3 cellular contexts compared by ENCODE assay signal in genomic region chr14:51253880-51254279, GRCh38.
TF ChIP-seq lines count a peak whose summit lies in the region.

No MANE protein-coding gene starts in this region.

TF ChIP-seq in HepG2, 621 proteins besides CTCF, POLR2A, EP300 and RAD21:
- TF ChIP-seq MAFF (IDR thresholded peaks at IDR 0.05; ENCODE audit: low read depth, low read length) (peak; percentile 30; the same call in 1 of the 2 replicates), MAFK (conservative IDR thresholded peaks at IDR 0.05 in 1 of 2, IDR thresholded peaks at IDR 0.05 in 1 of 2; ENCODE audit: low read length in 2 of 2) (peak in 1 of 2 experiments; percentile 61; a peak in 3 of 4 replicates), HNRNPK (IDR thresholded peaks at IDR 0.05; ENCODE audit: low read depth, low read length, poor library complexity, severe bottlenecking) (no peak)

TF ChIP-seq in IMR-90, 13 proteins besides CTCF, POLR2A, EP300 and RAD21:
- no peak for TF ChIP-seq RCOR1 (IDR thresholded peaks at IDR 0.05; ENCODE audit: insufficient replicate concordance, low read length)
- peak; percentile 33; the same call in 1 of the 2 replicates for TF ChIP-seq MAFK (IDR thresholded peaks at IDR 0.05; ENCODE audit: low read depth, low read length)
- TF ChIP-seq USF2 (IDR thresholded peaks at IDR 0.05; ENCODE audit: low read depth, low read length) = no peak
- no peak for TF ChIP-seq MXI1 (IDR thresholded peaks at IDR 0.05; ENCODE audit: borderline replicate concordance, low read depth, low read length)
- TF ChIP-seq FOS (IDR thresholded peaks at IDR 0.05; ENCODE audit: low read depth, low read length) = no peak

TF ChIP-seq in K562, 482 proteins besides CTCF, POLR2A, EP300 and RAD21:
- no peak for TF ChIP-seq FOXA1 (IDR thresholded peaks at IDR 0.05; ENCODE audit: borderline replicate concordance)
- TF ChIP-seq ILK (tag; IDR thresholded peaks at IDR 0.05; ENCODE audit: borderline replicate concordance, low read depth) = no peak
- no peak for TF ChIP-seq ZNF445 (CRISPR knock-in tag; IDR thresholded peaks at IDR 0.05; ENCODE audit: low read depth)
- TF ChIP-seq ZNF778 (CRISPR knock-in tag; IDR thresholded peaks at IDR 0.05) = no peak
- no peak for TF ChIP-seq ZNF398 (CRISPR knock-in tag; IDR thresholded peaks at IDR 0.05)
- no peak for TF ChIP-seq NRF1 (conservative IDR thresholded peaks at IDR 0.05 in 1 of 2, IDR thresholded peaks at IDR 0.05 in 1 of 2)
- TF ChIP-seq ARID3B (CRISPR knock-in tag; IDR thresholded peaks at IDR 0.05; ENCODE audit: borderline replicate concordance) = no peak
- TF ChIP-seq DEAF1 (CRISPR knock-in tag; IDR thresholded peaks at IDR 0.05) = no peak
- no peak for TF ChIP-seq GTF2E2 (tag; IDR thresholded peaks at IDR 0.05)
- no peak for TF ChIP-seq SNAPC5 (CRISPR knock-in tag; IDR thresholded peaks at IDR 0.05)
- TF ChIP-seq HMGN3 (IDR thresholded peaks at IDR 0.05; ENCODE audit: borderline replicate concordance, extremely low read depth, insufficient read length, low read depth, low read length) = no peak
- TF ChIP-seq C11orf30 (IDR thresholded peaks at IDR 0.05; ENCODE audit: low read depth) = peak; percentile 45; the same call in 1 of the 2 replicates
- no peak for TF ChIP-seq POLR2H (tag; IDR thresholded peaks at IDR 0.05; ENCODE audit: low read depth)
- no peak for TF ChIP-seq PHF21A (IDR thresholded peaks at IDR 0.05; ENCODE audit: borderline replicate concordance, low read depth)
- no peak for TF ChIP-seq MCM5 (IDR thresholded peaks at IDR 0.05; ENCODE audit: low read depth)
- no peak for TF ChIP-seq ZNF830 (CRISPR knock-in tag; IDR thresholded peaks at IDR 0.05)
- TF ChIP-seq NBN (IDR thresholded peaks at IDR 0.05; ENCODE audit: low read depth) = no peak
- TF ChIP-seq MAFG (tag; conservative IDR thresholded peaks at IDR 0.05) = peak; percentile 26; the same call in 1 of the 2 replicates
- TF ChIP-seq CTBP1 (IDR thresholded peaks at IDR 0.05; ENCODE audit: borderline replicate concordance) = no peak
- TF ChIP-seq RERE (CRISPR knock-in tag; IDR thresholded peaks at IDR 0.05; ENCODE audit: borderline replicate concordance) = no peak
- no peak for TF ChIP-seq DNMT1 (IDR thresholded peaks at IDR 0.05)
- TF ChIP-seq ZNF140 (CRISPR knock-in tag; IDR thresholded peaks at IDR 0.05) = no peak
- TF ChIP-seq KDM5B (IDR thresholded peaks at IDR 0.05; ENCODE audit: insufficient replicate concordance, low read depth, low read length) = no peak
- no peak for TF ChIP-seq NFXL1 (CRISPR knock-in tag; IDR thresholded peaks at IDR 0.05)
- no peak for TF ChIP-seq RB1 (IDR thresholded peaks at IDR 0.05; ENCODE audit: low read depth)
- TF ChIP-seq ZNF316 (IDR thresholded peaks at IDR 0.05) = peak; percentile 77
TF ChIP-seq in K562: peak in this region for 3.
